9 cellular contexts compared by ENCODE assay signal in genomic region chr7:101602484-101603241, GRCh38. TPM values are rescaled to one million over a fixed set of nuclear protein-coding genes. Genes with fewer than 3 reads are reported as not detected.
DNase-seq lines count a peak whose midpoint lies in the region; ATAC-seq and TF ChIP-seq lines count a peak whose summit lies in the region.
"Had no signal": no experiment of that assay in that cellular context is flagged by ENCODE, and none has a peak within 500 bp of the region (broad histone marks: within the 10 kb centered on the region; RNA-seq: fewer than 3 reads in every experiment).

No MANE protein-coding gene starts in this region.

- WGBS in testis, 2 donors = 25 to 39% methylated on average over 18 to 24 of the region's 25 CpGs

- H3K4me1 ChIP-seq in testis = peaks cover 8% of the 10 kb centered on the region

- H3K9me3 ChIP-seq in testis = no peaks in the 10 kb centered on the region

- no peak overlapping the region for H3K4me3 Mint-ChIP-seq in activated T-helper 17 cell treated with anti-CD3 and anti-CD28 coated beads, Interleukin-2, amount 50 U/mL, for 72 hours

- DNase-seq in EL (peak; percentile 76), RPMI8226 (peak; percentile 87), foreskin fibroblast (peak; percentile 55 to 87), omental fat pad (ENCODE audit: low spot score) (peak; percentile 65), testis (peak; percentile 87)

- no peaks in the 10 kb centered on the region for H3K36me3 ChIP-seq in testis (ENCODE audit: low read depth, missing control alignments)

- intact Hi-C loops in testis (cut with DNase I; ENCODE audit: low total_unique reads) = no loop called here

- H3K27ac Mint-ChIP-seq in activated T-helper 17 cell treated with anti-CD3 and anti-CD28 coated beads, Interleukin-2, amount 50 U/mL, for 72 hours = no peak overlapping the region

- no peak overlapping the region for H3K27ac ChIP-seq in testis

- H3K27me3 Mint-ChIP-seq in activated T-helper 17 cell treated with anti-CD3 and anti-CD28 coated beads, Interleukin-2, amount 50 U/mL, for 72 hours = no peaks in the 10 kb centered on the region

- H3K9me3 Mint-ChIP-seq in activated T-helper 17 cell treated with anti-CD3 and anti-CD28 coated beads, Interleukin-2, amount 50 U/mL, for 72 hours = no peaks in the 10 kb centered on the region

- H3K4me1 Mint-ChIP-seq in activated T-helper 17 cell treated with anti-CD3 and anti-CD28 coated beads, Interleukin-2, amount 50 U/mL, for 72 hours = no peaks in the 10 kb centered on the region

- H3K4me3 ChIP-seq in foreskin fibroblast (ENCODE audit: low read depth in 1 of 2, low read length in 2 of 2) (no peak overlapping the region), testis (peak overlapping the region in 1 of 2 donors; percentile 7)

- TF ChIP-seq POLR2A in testis (IDR thresholded peaks at IDR 0.05) = no peak

- peak; percentile 97 for TF ChIP-seq CTCF in foreskin fibroblast (IDR thresholded peaks at IDR 0.05; ENCODE audit: low read depth, low read length)
- no peak for TF ChIP-seq CTCF in omental fat pad (IDR thresholded peaks at IDR 0.05)
- peak; percentile 39 to 82 (median 67) for TF ChIP-seq CTCF in testis (IDR thresholded peaks at IDR 0.05)

- ATAC-seq in activated T-helper 17 cell treated with anti-CD3 and anti-CD28 coated beads, Interleukin-2, amount 50 U/mL, for 72 hours (replicated peaks) = peak; percentile 88
- ATAC-seq in omental fat pad (ENCODE audit: low FRiP score) (peak; percentile 81), GM19324 (IDR thresholded peaks at IDR 0.05; ENCODE audit: low FRiP score, unreplicated experiment) (no peak)

- TF ChIP-seq RAD21 in Ishikawa (IDR thresholded peaks at IDR 0.05; ENCODE audit: low read depth) = peak; percentile 94

- H3K27me3 ChIP-seq in testis = no peaks in the 10 kb centered on the region

- no peaks in the 10 kb centered on the region for H3K36me3 Mint-ChIP-seq in activated T-helper 17 cell treated with anti-CD3 and anti-CD28 coated beads, Interleukin-2, amount 50 U/mL, for 72 hours (ENCODE audit: low read depth)

- TF ChIP-seq EP300 in Ishikawa (IDR thresholded peaks at IDR 0.05; ENCODE audit: borderline replicate concordance) = no peak

TF ChIP-seq in Ishikawa, 13 proteins besides CTCF, POLR2A, EP300 and RAD21:
- TF ChIP-seq ZBTB7A (IDR thresholded peaks at IDR 0.05; ENCODE audit: low read depth) (peak; percentile 70; the same call in 1 of the 2 replicates), MAX (IDR thresholded peaks at IDR 0.05) (no peak)

RNA-seq across cellular contexts. Expression of gene MYL10, which starts 26.4 kb away (rescaled TPM):
- total RNA-seq in activated T-helper 17 cell treated with anti-CD3 and anti-CD28 coated beads, Interleukin-2, amount 50 U/mL, for 72 hours = not detected
- total RNA-seq in omental fat pad (not detected), testis (not detected)
- polyA plus RNA-seq in testis (ENCODE audit: insufficient read depth, low read depth, low replicate concordance) = not detected
- total RNA-seq: frontal cortex had no signal

Comparison
In these comparisons a context has a peak if more than half of its experiments do, and no peak if none do; other contexts are left out.
1. CTCF ChIP-seq: peak in foreskin fibroblast (single experiment) and testis (3 of 3); none in omental fat pad (0 of 3).
2. Peak in every context shown above with its lines, with median percentiles within 50 percentile points of each other: DNase-seq.